In the genomic region with DNA sequence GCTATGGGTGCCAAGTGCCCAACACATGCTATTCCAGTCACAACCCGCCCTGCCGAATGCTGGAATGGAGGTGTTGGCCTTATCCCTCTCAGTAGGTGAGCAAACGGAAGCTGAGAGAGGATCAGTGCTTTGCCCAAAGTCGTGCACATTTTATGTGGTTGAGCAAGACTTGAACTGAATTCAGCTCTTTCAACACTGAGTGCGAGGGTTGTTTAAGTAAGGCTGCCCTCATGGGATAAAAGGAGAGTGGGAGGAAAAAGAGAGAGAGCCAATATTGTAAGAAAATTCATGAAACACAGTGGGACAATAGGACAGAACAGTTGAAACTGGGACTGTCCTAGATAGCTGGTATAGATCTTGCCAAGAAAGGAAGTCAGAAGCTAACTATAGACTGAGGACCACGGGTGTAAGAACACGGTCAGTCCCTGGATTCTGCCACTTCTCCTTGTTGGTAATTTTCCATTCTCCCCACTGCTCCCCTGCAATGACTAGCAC, we compare ENCODE assay signal across 9 cellular contexts. TPM values are rescaled to one million over a fixed set of nuclear protein-coding genes. Genes with fewer than 3 reads are reported as not detected.
DNase-seq lines count a peak whose midpoint lies in the region; ATAC-seq and TF ChIP-seq lines count a peak whose summit lies in the region.
"Had no signal": no experiment of that assay in that cellular context is flagged by ENCODE, and none has a peak within 500 bp of the region (broad histone marks: within the 10 kb centered on the region; RNA-seq: fewer than 3 reads in every experiment).

No MANE protein-coding gene starts in this region.

- TF ChIP-seq POLR2A in heart left ventricle (IDR thresholded peaks at IDR 0.05): no peak

- DNase-seq in CD1c-positive myeloid dendritic cell (ENCODE audit: extremely low spot score) (peak; percentile 59), heart left ventricle (peak in 1 of 5 donors; percentile 28), sciatic nerve (ENCODE audit: low spot score) (peak; percentile 58), A172 (ENCODE audit: low spot score) (no peak), retina (no peak), UCSD-AML1 (lab: John Stamatoyannopoulos, UW; ENCODE audit: unreplicated experiment) (no peak)
- DNase-seq in activated CD4-positive, CD25-positive, alpha-beta regulatory T cell treated with anti-CD3 and anti-CD28 coated beads, Interleukin-2, amount 50 U/mL, for 72 hours: no peak
- DNase-seq: KBM-7 had no signal

- H3K4me1 ChIP-seq in heart left ventricle: peaks cover 0 to 36% (median 5%) of the 10 kb centered on the region in 12 donors

- no peaks in the 10 kb centered on the region for H3K27me3 ChIP-seq in heart left ventricle

- no peak overlapping the region for H3K4me3 ChIP-seq in heart left ventricle

- no peak for TF ChIP-seq CTCF in heart left ventricle (IDR thresholded peaks at IDR 0.05)

- ATAC-seq in heart left ventricle (peak; percentile 34 to 73 (median 68)), sciatic nerve (peak; percentile 88)

- intact Hi-C loops in heart left ventricle (cut with DNase I) (no loop called here), sciatic nerve (cut with DNase I) (no loop called here)

- H3K27ac ChIP-seq in adipose tissue (ENCODE audit: low read depth, low read length) (peak overlapping the region; percentile 22), heart left ventricle (peak overlapping the region in 10 of 12 donors; percentile 13 to 67 (median 52))

- WGBS in adipose tissue, 3 donors: 25 to 57% (median 30%) methylated on average over 7 of the region's 7 CpGs
- WGBS in heart left ventricle, 4 donors: 46 to 58% (median 54%) methylated on average over 7 of the region's 7 CpGs

- no peaks in the 10 kb centered on the region for H3K9me3 ChIP-seq in heart left ventricle

- no peaks in the 10 kb centered on the region for H3K36me3 ChIP-seq in heart left ventricle

RNA-seq across cellular contexts. Expression of a gene that starts 13.6 kb away (rescaled TPM):
- polyA plus RNA-seq in adipose tissue (100 to 1,000 TPM in 1 of 3 donors, 10 to 100 TPM in 1, 1 to 10 TPM in 1; 6.1 to 191 (median 12.6) TPM), heart left ventricle (1 to 10 TPM in 1 of 2 donors, under 1 TPM in 1; 0.15 to 5.5 TPM)
- total RNA-seq in heart left ventricle (10 to 100 TPM in 2 of 9 donors, 1 to 10 TPM in 3, under 1 TPM in 3, not detected in 1; 0.27 to 27.1 (median 1.3) TPM), sciatic nerve (37.0 TPM)
- total RNA-seq in A172 (2014; rRNA removed; shearing (Covaris generic)): 0.24 and 3.3 TPM in 2 replicates

RNA-seq across cellular contexts. Expression of a gene that starts 24.5 kb away (rescaled TPM):
- polyA plus RNA-seq in adipose tissue: under 1 TPM in 2 of 3 donors, not detected in 1; 0.08 to 0.34 TPM
- total RNA-seq in heart left ventricle: under 1 TPM in 1 of 9 donors, not detected in 8; 0.32 TPM
- not detected for polyA plus RNA-seq in heart left ventricle
- total RNA-seq in sciatic nerve: not detected
- total RNA-seq in A172 (2014; rRNA removed; shearing (Covaris generic)): 0.36 and 0.38 TPM in 2 replicates

RNA-seq across cellular contexts. Expression of a gene that starts 29.4 kb away (rescaled TPM):
- under 1 TPM; 0.07 to 0.34 (median 0.12) TPM for polyA plus RNA-seq in adipose tissue
- 1 to 10 TPM in 1 of 9 donors, under 1 TPM in 4, not detected in 4; 0.05 to 1.7 (median 0.22) TPM for total RNA-seq in heart left ventricle
- not detected for polyA plus RNA-seq in heart left ventricle
- 0.22 TPM for total RNA-seq in sciatic nerve
- 0.14 TPM in 1 of 2 replicates, not detected in the other for total RNA-seq in A172 (2014; rRNA removed; shearing (Covaris generic))

Comparison
In these comparisons a context has a peak if more than half of its experiments do, and no peak if none do; other contexts are left out.
1. DNase-seq: peak in CD1c-positive myeloid dendritic cell (single experiment) and sciatic nerve (single experiment); none in A172 (single experiment), activated CD4-positive, CD25-positive, alpha-beta regulatory T cell treated with anti-CD3 and anti-CD28 coated beads, Interleukin-2, amount 50 U/mL, for 72 hours (single experiment), retina (single experiment) and UCSD-AML1 (single experiment).